ENCODE assay signal across 1 cellular context in the genomic region with DNA sequence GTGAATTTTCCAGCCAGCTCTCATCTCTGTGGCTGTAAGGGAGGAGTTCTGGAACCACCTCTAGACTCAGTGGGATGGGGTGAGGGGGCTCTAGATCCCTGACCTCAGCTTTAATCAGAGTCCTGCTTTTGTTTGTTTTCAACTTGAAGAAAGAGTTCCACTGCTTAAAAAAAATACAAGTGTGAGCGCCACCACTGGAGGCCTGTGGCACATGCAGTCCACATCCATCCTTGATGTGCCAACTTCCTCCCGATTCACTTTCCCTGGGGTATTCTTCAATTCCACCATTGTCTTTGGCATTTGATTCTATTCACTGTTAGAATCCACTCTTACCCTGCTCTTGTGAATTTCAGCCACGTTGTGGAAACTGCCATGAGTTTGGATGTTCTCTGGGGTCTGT.
TF ChIP-seq lines count a peak whose summit lies in the region.

No MANE protein-coding gene starts in this region.

TF ChIP-seq in SK-N-SH, 30 proteins besides CTCF, POLR2A, EP300 and RAD21:
- TF ChIP-seq, protein P1, sequence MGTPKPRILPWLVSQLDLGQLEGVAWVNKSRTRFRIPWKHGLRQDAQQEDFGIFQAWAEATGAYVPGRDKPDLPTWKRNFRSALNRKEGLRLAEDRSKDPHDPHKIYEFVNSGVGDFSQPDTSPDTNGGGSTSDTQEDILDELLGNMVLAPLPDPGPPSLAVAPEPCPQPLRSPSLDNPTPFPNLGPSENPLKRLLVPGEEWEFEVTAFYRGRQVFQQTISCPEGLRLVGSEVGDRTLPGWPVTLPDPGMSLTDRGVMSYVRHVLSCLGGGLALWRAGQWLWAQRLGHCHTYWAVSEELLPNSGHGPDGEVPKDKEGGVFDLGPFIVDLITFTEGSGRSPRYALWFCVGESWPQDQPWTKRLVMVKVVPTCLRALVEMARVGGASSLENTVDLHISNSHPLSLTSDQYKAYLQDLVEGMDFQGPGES (IDR thresholded peaks at IDR 0.05; ENCODE audit: low read depth, low read length), result no peak
- TF ChIP-seq MAX (IDR thresholded peaks at IDR 0.05; ENCODE audit: low read depth) (no peak), TAF1 (IDR thresholded peaks at IDR 0.05; ENCODE audit: borderline replicate concordance, low read depth, low read length) (no peak), PBX3 (IDR thresholded peaks at IDR 0.05) (no peak), TCF12 (IDR thresholded peaks at IDR 0.05) (no peak), FOSL2 (IDR thresholded peaks at IDR 0.05; ENCODE audit: borderline replicate concordance, low read depth) (no peak), CHD2 (IDR thresholded peaks at IDR 0.05; ENCODE audit: low read length, partially characterized antibody) (no peak), YY1 (IDR thresholded peaks at IDR 0.05; ENCODE audit: low read depth) (no peak), FOXM1 (IDR thresholded peaks at IDR 0.05; ENCODE audit: low read depth) (no peak)
- TF ChIP-seq, protein P2, sequence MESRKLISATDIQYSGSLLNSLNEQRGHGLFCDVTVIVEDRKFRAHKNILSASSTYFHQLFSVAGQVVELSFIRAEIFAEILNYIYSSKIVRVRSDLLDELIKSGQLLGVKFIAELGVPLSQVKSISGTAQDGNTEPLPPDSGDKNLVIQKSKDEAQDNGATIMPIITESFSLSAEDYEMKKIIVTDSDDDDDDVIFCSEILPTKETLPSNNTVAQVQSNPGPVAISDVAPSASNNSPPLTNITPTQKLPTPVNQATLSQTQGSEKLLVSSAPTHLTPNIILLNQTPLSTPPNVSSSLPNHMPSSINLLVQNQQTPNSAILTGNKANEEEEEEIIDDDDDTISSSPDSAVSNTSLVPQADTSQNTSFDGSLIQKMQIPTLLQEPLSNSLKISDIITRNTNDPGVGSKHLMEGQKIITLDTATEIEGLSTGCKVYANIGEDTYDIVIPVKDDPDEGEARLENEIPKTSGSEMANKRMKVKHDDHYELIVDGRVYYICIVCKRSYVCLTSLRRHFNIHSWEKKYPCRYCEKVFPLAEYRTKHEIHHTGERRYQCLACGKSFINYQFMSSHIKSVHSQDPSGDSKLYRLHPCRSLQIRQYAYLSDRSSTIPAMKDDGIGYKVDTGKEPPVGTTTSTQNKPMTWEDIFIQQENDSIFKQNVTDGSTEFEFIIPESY (IDR thresholded peaks at IDR 0.05; ENCODE audit: borderline replicate concordance, low read depth), result no peak
